ENCODE assay signal across 9 cellular contexts in genomic region chr6:133240511-133241087, GRCh38. TPM values are rescaled to one million over a fixed set of nuclear protein-coding genes. Genes with fewer than 3 reads are reported as not detected.
A peak's percentile ranks its signal among the peaks of the same experiment; 100 is the strongest.
DNase-seq lines count a peak whose midpoint lies in the region; ATAC-seq and TF ChIP-seq lines count a peak whose summit lies in the region.
"Had no signal": no experiment of that assay in that cellular context is flagged by ENCODE, and none has a peak within 500 bp of the region (broad histone marks: within the 10 kb centered on the region; RNA-seq: fewer than 3 reads in every experiment).

No MANE protein-coding gene starts in this region.

- H3K27ac Mint-ChIP-seq in osteocyte (ENCODE audit: unreplicated experiment), result no peak overlapping the region

- no peaks in the 10 kb centered on the region for H3K36me3 Mint-ChIP-seq in osteocyte (ENCODE audit: unreplicated experiment)

- DNase-seq in DMS 273 treated with DMSO at 0.1 percent for 48 hours (lab: John Stamatoyannopoulos, UW) (peak; percentile 27), NCI-H2196 treated with DMSO at 0.1 percent for 48 hours (lab: John Stamatoyannopoulos, UW; ENCODE audit: unreplicated experiment) (peak; percentile 46), fibroblast of villous mesenchyme (ENCODE audit: low read depth) (no peak), osteocyte (ENCODE audit: extremely low spot score, unreplicated experiment) (no peak)
- DNase-seq in activated naive CD4-positive, alpha-beta T cell treated with Interleukin-2 at 50 U/mL for 16 hours, result no peak

- H3K27me3 Mint-ChIP-seq in osteocyte (ENCODE audit: unreplicated experiment), result peaks cover 76% of the 10 kb centered on the region

- peak overlapping the region; percentile 73 for H3K4me3 Mint-ChIP-seq in osteocyte (ENCODE audit: unreplicated experiment)

- H3K4me1 Mint-ChIP-seq in osteocyte (ENCODE audit: unreplicated experiment), result peaks cover 17% of the 10 kb centered on the region

- no peaks in the 10 kb centered on the region for H3K9me3 Mint-ChIP-seq in osteocyte (ENCODE audit: unreplicated experiment)

- H3K4me3 ChIP-seq in fibroblast of villous mesenchyme (ENCODE audit: low read depth, low read length), result peak overlapping the region; percentile 25
- H3K4me3 ChIP-seq: GM12878 had no signal

- ATAC-seq in HG02623 (IDR thresholded peaks at IDR 0.05; ENCODE audit: unreplicated experiment), result no peak
- ATAC-seq in GM21390 (IDR thresholded peaks at IDR 0.05; ENCODE audit: unreplicated experiment), result no peak
- ATAC-seq in activated CD4-positive, CD25-positive, alpha-beta regulatory T cell treated with anti-CD3 and anti-CD28 coated beads, Interleukin-2, amount 50 U/mL, for 24 hours, result no peak
- ATAC-seq: GM12878 had no signal

- TF ChIP-seq CTCF in fibroblast of villous mesenchyme (IDR thresholded peaks at IDR 0.05; ENCODE audit: insufficient read depth, low read depth, low read length) (no peak), osteocyte (IDR thresholded peaks at IDR 0.05) (peak; percentile 18)

RNA-seq across cellular contexts. Expression of gene EYA4, which starts 0.6 kb away (rescaled TPM):
- under 0.01 TPM in 2 replicates for total RNA-seq in fibroblast of villous mesenchyme
- total RNA-seq in osteocyte, result 0.68 and 0.78 TPM in 2 replicates
- total RNA-seq: GM12878 had no signal

Comparison
In these comparisons a context has a peak if more than half of its experiments do, and no peak if none do; other contexts are left out.
1. DNase-seq: peak in DMS 273 treated with DMSO at 0.1 percent for 48 hours (single experiment) and NCI-H2196 treated with DMSO at 0.1 percent for 48 hours (single experiment); none in fibroblast of villous mesenchyme (single experiment), osteocyte (single experiment) and activated naive CD4-positive, alpha-beta T cell treated with Interleukin-2 at 50 U/mL for 16 hours (single experiment).